In genomic region chr10:102226542-102226870, GRCh38 we compare ENCODE assay signal across 10 cellular contexts. TPM values are rescaled to one million over a fixed set of nuclear protein-coding genes. Genes with fewer than 3 reads are reported as not detected.
DNase-seq lines count a peak whose midpoint lies in the region; ATAC-seq and TF ChIP-seq lines count a peak whose summit lies in the region.
"Had no signal": no experiment of that assay in that cellular context is flagged by ENCODE, and none has a peak within 500 bp of the region (broad histone marks: within the 10 kb centered on the region; RNA-seq: fewer than 3 reads in every experiment).

No MANE protein-coding gene starts in this region.

- intact Hi-C loops in MCF 10A (cut with micrococcal nuclease): loop anchor here (10.0 kb wide), 1 partner anchor 198 kb away; the partner anchor contains the start of gene FBXL15
- intact Hi-C loops in naive thymus-derived CD4-positive, alpha-beta T cell (cut with micrococcal nuclease): loop anchor here (1.0 to 5.0 kb wide), 4 partner anchors 39 to 370 kb away; partner anchors contain the start of genes ARMH3 (in 1 of the 2) and PPRC1 (in 1 of the 2)

- POLR2A ChIA-PET in MCF 10A (lab: Yijun Ruan, JAX): interaction anchor here (0.7 to 2.7 kb wide), 12 partner anchors 14 to 415 kb away, joined by 3 to 14 read pairs (median 4); partner anchors contain the start of genes C10orf95, CUEDC2 and FBXL15
- POLR2A ChIA-PET in naive thymus-derived CD4-positive, alpha-beta T cell (lab: Charles Lee): interaction anchor here (1.1 kb wide), 1 partner anchor 19 kb away, joined by 4 read pairs; the partner anchor contains the start of gene GBF1

- H3K9me3 ChIP-seq in naive thymus-derived CD4-positive, alpha-beta T cell (ENCODE audit: control insufficient read depth in 2 of 3, low read length in 3 of 3): no peaks in the 10 kb centered on the region
- H3K9me3 ChIP-seq in effector memory CD4-positive, alpha-beta T cell (ENCODE audit: control insufficient read depth, low read length): no peaks in the 10 kb centered on the region

- H3K4me1 ChIP-seq in naive thymus-derived CD4-positive, alpha-beta T cell (ENCODE audit: control insufficient read depth in 2 of 2, insufficient read depth in 2 of 2, low read length in 2 of 2): peaks cover 20 to 22% of the 10 kb centered on the region in 2 donors
- H3K4me1 ChIP-seq in effector memory CD4-positive, alpha-beta T cell (ENCODE audit: control insufficient read depth, insufficient read depth, low read length, poor library complexity, severe bottlenecking): peaks cover 23% of the 10 kb centered on the region

- H3K4me3 ChIP-seq in naive thymus-derived CD4-positive, alpha-beta T cell (ENCODE audit: low read length): peak overlapping the region; percentile 26
- H3K4me3 ChIP-seq in effector memory CD4-positive, alpha-beta T cell (ENCODE audit: insufficient read depth, low read depth, low read length, poor library complexity, severe bottlenecking): no peak overlapping the region

- BruUV-seq in MCF 10A (replicated peaks; lab: Mats Ljungman, UMichigan): no TSS peak

- TF ChIP-seq CTCF in 22Rv1 (IDR thresholded peaks at IDR 0.05): no peak
- no peak for TF ChIP-seq CTCF in HFFc6 (IDR thresholded peaks at IDR 0.05)
- no peak for TF ChIP-seq CTCF in MCF 10A (IDR thresholded peaks at IDR 0.05; ENCODE audit: unreplicated experiment)

- peaks cover 3 to 5% of the 10 kb centered on the region in 2 donors for H3K27me3 ChIP-seq in naive thymus-derived CD4-positive, alpha-beta T cell (ENCODE audit: control insufficient read depth in 2 of 2, insufficient read depth in 2 of 2, low read length in 2 of 2)
- H3K27me3 ChIP-seq in effector memory CD4-positive, alpha-beta T cell (replicated peaks; ENCODE audit: control insufficient read depth, insufficient read depth, low read length, poor library complexity, severe bottlenecking): peaks cover 16% of the 10 kb centered on the region

- no peak for DNase-seq in HFFc6
- no peak for DNase-seq in MCF 10A (ENCODE audit: unreplicated experiment)
- DNase-seq in naive thymus-derived CD4-positive, alpha-beta T cell: no peak
- no peak for DNase-seq in GF-D8 (lab: John Stamatoyannopoulos, UW)
- DNase-seq in NK-92 treated with Interleukin-12 subunit alpha and Interleukin-12 subunit beta, amount 100 ng/mL, for 24 hours (lab: John Stamatoyannopoulos, UW): no peak
- no peak for DNase-seq in effector memory CD4-positive, alpha-beta T cell
- no peak for DNase-seq in GM03348 (ENCODE audit: low spot score)
- DNase-seq: NCI-H2171 treated with DMSO at 0.1 percent for 48 hours had no signal

- peak overlapping the region; percentile 23; the same call in 1 of the 2 replicates for H3K27ac ChIP-seq in 22Rv1
- H3K27ac ChIP-seq in naive thymus-derived CD4-positive, alpha-beta T cell (ENCODE audit: low read depth, low read length): no peak overlapping the region
- H3K27ac ChIP-seq in effector memory CD4-positive, alpha-beta T cell (ENCODE audit: insufficient read depth, low read length, poor library complexity, severe bottlenecking): no peak overlapping the region

- H3K36me3 Mint-ChIP-seq in HFFc6 (ENCODE audit: low read depth) (no peaks in the 10 kb centered on the region), MCF 10A (ENCODE audit: insufficient read depth, unreplicated experiment) (peaks cover 6% of the 10 kb centered on the region)
- H3K36me3 Mint-ChIP-seq in naive thymus-derived CD4-positive, alpha-beta T cell: no peaks in the 10 kb centered on the region

- no peak for ATAC-seq in naive thymus-derived CD4-positive, alpha-beta T cell

- peak overlapping the region; percentile 80 for H3K4me3 Mint-ChIP-seq in HFFc6
- H3K4me3 Mint-ChIP-seq in MCF 10A (ENCODE audit: unreplicated experiment): peak overlapping the region; percentile 62
- peak overlapping the region; percentile 72 to 95 (median 80) for H3K4me3 Mint-ChIP-seq in naive thymus-derived CD4-positive, alpha-beta T cell

- H3K27me3 Mint-ChIP-seq in HFFc6 (ENCODE audit: insufficient read depth) (peaks cover 23% of the 10 kb centered on the region), MCF 10A (ENCODE audit: insufficient read depth, unreplicated experiment) (peaks cover 31% of the 10 kb centered on the region)
- H3K27me3 Mint-ChIP-seq in naive thymus-derived CD4-positive, alpha-beta T cell: peaks cover 35 to 71% (median 39%) of the 10 kb centered on the region in 5 donors

- H3K27ac Mint-ChIP-seq in HFFc6 (peak overlapping the region; percentile 91; the same call in 1 of the 2 replicates), MCF 10A (ENCODE audit: low read depth, unreplicated experiment) (no peak overlapping the region)
- H3K27ac Mint-ChIP-seq in naive thymus-derived CD4-positive, alpha-beta T cell: peak overlapping the region in 1 of 9 donors; percentile 78

- CTCF ChIA-PET in MCF 10A (lab: Yijun Ruan, JAX): interaction anchor here (0.9 to 17.5 kb wide), 12 partner anchors 14 to 177 kb away, joined by 3 to 354 read pairs (median 6); partner anchors contain the start of gene PITX3
- CTCF ChIA-PET in naive thymus-derived CD4-positive, alpha-beta T cell (lab: Charles Lee): interaction anchor here (1.0 to 4.9 kb wide), 6 partner anchors 15 to 177 kb away, joined by 3 to 25 read pairs (median 3); partner anchors contain the start of gene PITX3

- H3K9me3 Mint-ChIP-seq in HFFc6 (no peaks in the 10 kb centered on the region), MCF 10A (ENCODE audit: unreplicated experiment) (no peaks in the 10 kb centered on the region)
- H3K9me3 Mint-ChIP-seq in naive thymus-derived CD4-positive, alpha-beta T cell: no peaks in the 10 kb centered on the region

- H3K36me3 ChIP-seq in naive thymus-derived CD4-positive, alpha-beta T cell (ENCODE audit: control insufficient read depth in 2 of 3, insufficient read depth in 3 of 3, low read length in 3 of 3): no peaks in the 10 kb centered on the region
- no peaks in the 10 kb centered on the region for H3K36me3 ChIP-seq in effector memory CD4-positive, alpha-beta T cell (ENCODE audit: control insufficient read depth, insufficient read depth, low read length)

- H3K4me1 Mint-ChIP-seq in HFFc6 (ENCODE audit: low read depth): peaks cover 36% of the 10 kb centered on the region
- peaks cover 25% of the 10 kb centered on the region for H3K4me1 Mint-ChIP-seq in MCF 10A (ENCODE audit: insufficient read depth, unreplicated experiment)
- H3K4me1 Mint-ChIP-seq in naive thymus-derived CD4-positive, alpha-beta T cell: peaks cover 14 to 26% (median 21%) of the 10 kb centered on the region in 7 donors

RNA-seq across cellular contexts. Expression of gene ELOVL3, which starts 0.4 kb away (rescaled TPM):
- total RNA-seq in HFFc6 (2021; fragmentation: NEBNext Ultra II Directional; extraction: Animal tissue kit (Norgen Biotek cat#: 25700)): under 1 TPM in 4 of 6 experiments, not detected in 2; 0.11 to 0.21 (median 0.16) TPM
- total RNA-seq in MCF 10A (2022): not detected in 2 replicates
- total RNA-seq in naive thymus-derived CD4-positive, alpha-beta T cell: not detected
- not detected for polyA plus RNA-seq in naive thymus-derived CD4-positive, alpha-beta T cell
- total RNA-seq: dermis blood vessel endothelial cell had no signal

RNA-seq across cellular contexts. Expression of gene PITX3, which starts 14.8 kb away (rescaled TPM):
- under 1 TPM in 1 of 6 experiments, not detected in 5; 0.14 TPM for total RNA-seq in HFFc6 (2021; fragmentation: NEBNext Ultra II Directional; extraction: Animal tissue kit (Norgen Biotek cat#: 25700))
- total RNA-seq in MCF 10A (2022): not detected in 2 replicates
- not detected for total RNA-seq in naive thymus-derived CD4-positive, alpha-beta T cell
- not detected for polyA plus RNA-seq in naive thymus-derived CD4-positive, alpha-beta T cell
- total RNA-seq: dermis blood vessel endothelial cell had no signal

RNA-seq across cellular contexts. Expression of gene GBF1, which starts 18.8 kb away (rescaled TPM):
- 10 to 100 TPM; 67.2 to 83.6 (median 74.2) TPM for total RNA-seq in HFFc6 (2021; fragmentation: NEBNext Ultra II Directional; extraction: Animal tissue kit (Norgen Biotek cat#: 25700))
- total RNA-seq in MCF 10A (2022): 50.0 and 50.6 TPM in 2 replicates
- 10 to 100 TPM; 36.2 to 47.2 (median 37.8) TPM for total RNA-seq in naive thymus-derived CD4-positive, alpha-beta T cell
- polyA plus RNA-seq in naive thymus-derived CD4-positive, alpha-beta T cell: 10 to 100 TPM in 1 of 2 donors, 1 to 10 TPM in 1; 8.5 to 24.3 TPM
